Comparison of ENCODE assay signal across 11 cellular contexts in genomic region chr2:25215232-25215631, GRCh38. TPM values are rescaled to one million over a fixed set of nuclear protein-coding genes. Genes with fewer than 3 reads are reported as not detected.
DNase-seq lines count a peak whose midpoint lies in the region; ATAC-seq and TF ChIP-seq lines count a peak whose summit lies in the region.
"Had no signal": no experiment of that assay in that cellular context is flagged by ENCODE, and none has a peak within 500 bp of the region (broad histone marks: within the 10 kb centered on the region; RNA-seq: fewer than 3 reads in every experiment).

No MANE protein-coding gene starts in this region.

- no peak overlapping the region for H2BK5ac ChIP-seq in mesendoderm (ENCODE audit: low read length)

- 56 to 66% methylated on average over 4 to 5 of the region's 5 CpGs for WGBS in body of pancreas, 2 donors
- no CpG with 5 or more reads among the region's 5 CpGs for WGBS in mesendoderm (ENCODE audit: extremely low coverage, insufficient coverage, low lambda C conversion rate)

- no peaks in the 10 kb centered on the region for H3K79me2 ChIP-seq in mesendoderm (ENCODE audit: control insufficient read depth, insufficient read depth, low read length)

- peak overlapping the region; percentile 33 for H4K5ac ChIP-seq in mesendoderm (ENCODE audit: low read length)

- no peaks in the 10 kb centered on the region for H3K9me3 ChIP-seq in body of pancreas

- ATAC-seq in body of pancreas = peak; percentile 8
- ATAC-seq: HCT116 had no signal

- TF ChIP-seq CTCF in body of pancreas (IDR thresholded peaks at IDR 0.05) (no peak), type B pancreatic cell (conservative IDR thresholded peaks at IDR 0.05) (no peak)

- no peak for DNase-seq in activated naive CD4-positive, alpha-beta T cell treated with anti-CD3 and anti-CD28 coated beads for 36 hours
- no peak for DNase-seq in activated naive CD4-positive, alpha-beta T cell (lab: John Stamatoyannopoulos, UW)
- DNase-seq in body of pancreas (no peak), mesendoderm (no peak), type B pancreatic cell (ENCODE audit: extremely low spot score, unreplicated experiment) (no peak), HEK293T (ENCODE audit: extremely low spot score) (no peak), superior temporal gyrus (ENCODE audit: extremely low spot score) (no peak), AG20443 (ENCODE audit: low spot score) (no peak)
- DNase-seq: foreskin melanocyte had no signal

- H3K18ac ChIP-seq in mesendoderm (ENCODE audit: low read length) = no peak overlapping the region

- H3K36me3 ChIP-seq in body of pancreas (replicated peaks in 1 of 2; ENCODE audit: insufficient read depth in 1 of 2, low read depth in 2 of 2) (no peaks in the 10 kb centered on the region), mesendoderm (ENCODE audit: control insufficient read depth, insufficient read depth, low read length) (no peaks in the 10 kb centered on the region)

- peak overlapping the region; percentile 64 for H3K4me2 ChIP-seq in mesendoderm (ENCODE audit: low read length)

- H3K36me3 Mint-ChIP-seq in activated naive CD4-positive, alpha-beta T cell treated with anti-CD3 and anti-CD28 coated beads for 36 hours (ENCODE audit: low read depth) = no peaks in the 10 kb centered on the region
- H3K36me3 Mint-ChIP-seq in type B pancreatic cell = no peaks in the 10 kb centered on the region

- CTCF ChIA-PET in activated naive CD4-positive, alpha-beta T cell treated with anti-CD3 and anti-CD28 coated beads for 36 hours (lab: Charles Lee) = no interaction called here
- CTCF ChIA-PET in HEK293T (lab: Yijun Ruan, JAX) = no interaction called here

- no peak overlapping the region for H2BK15ac ChIP-seq in mesendoderm (replicated peaks; ENCODE audit: low read depth)

- no peak overlapping the region for H3K27ac Mint-ChIP-seq in activated naive CD4-positive, alpha-beta T cell treated with anti-CD3 and anti-CD28 coated beads for 36 hours
- peak overlapping the region; percentile 62 for H3K27ac Mint-ChIP-seq in type B pancreatic cell

- peak overlapping the region in 3 of 4 donors; percentile 70 to 78 (median 71) for H3K27ac ChIP-seq in body of pancreas
- H3K27ac ChIP-seq in mesendoderm (ENCODE audit: low read depth, low read length) = no peak overlapping the region

- intact Hi-C loops in activated naive CD4-positive, alpha-beta T cell treated with anti-CD3 and anti-CD28 coated beads for 36 hours (cut with micrococcal nuclease) = no loop called here
- intact Hi-C loops in body of pancreas (cut with DNase I) = no loop called here

- peak overlapping the region; percentile 60 for H3K4me3 Mint-ChIP-seq in activated naive CD4-positive, alpha-beta T cell treated with anti-CD3 and anti-CD28 coated beads for 36 hours
- H3K4me3 Mint-ChIP-seq in type B pancreatic cell = peak overlapping the region; percentile 76

- peak overlapping the region; percentile 89 for H3K9ac ChIP-seq in mesendoderm (ENCODE audit: low read length)

- peak overlapping the region; percentile 88 for H3K56ac ChIP-seq in mesendoderm (ENCODE audit: low read length)

- H3K9me3 Mint-ChIP-seq in activated naive CD4-positive, alpha-beta T cell treated with anti-CD3 and anti-CD28 coated beads for 36 hours = no peaks in the 10 kb centered on the region
- H3K9me3 Mint-ChIP-seq in type B pancreatic cell = no peaks in the 10 kb centered on the region

- H3K27me3 ChIP-seq in body of pancreas (no peaks in the 10 kb centered on the region), mesendoderm (ENCODE audit: insufficient read depth, low read length, poor library complexity) (no peaks in the 10 kb centered on the region)

- no peaks in the 10 kb centered on the region for H3K27me3 Mint-ChIP-seq in activated naive CD4-positive, alpha-beta T cell treated with anti-CD3 and anti-CD28 coated beads for 36 hours (ENCODE audit: low read depth)
- no peaks in the 10 kb centered on the region for H3K27me3 Mint-ChIP-seq in type B pancreatic cell

- H3K4me1 ChIP-seq in body of pancreas = peaks cover 3% of the 10 kb centered on the region
- H3K4me1 ChIP-seq in mesendoderm (ENCODE audit: control insufficient read depth, low read depth, low read length) = no peaks in the 10 kb centered on the region

- no peak overlapping the region for H4K8ac ChIP-seq in mesendoderm (ENCODE audit: low read depth, low read length)

- H3K4me3 ChIP-seq in body of pancreas = no peak overlapping the region
- H3K4me3 ChIP-seq in mesendoderm (ENCODE audit: low read length) = peak overlapping the region; percentile 58

- H3K4ac ChIP-seq in mesendoderm (ENCODE audit: low read depth, low read length) = no peak overlapping the region

- POLR2A ChIA-PET in HEK293T (lab: Yijun Ruan, JAX) = no interaction called here

- no peak overlapping the region for H2BK120ac ChIP-seq in mesendoderm (ENCODE audit: low read depth, low read length)

- H3K23ac ChIP-seq in mesendoderm (ENCODE audit: low read length) = peak overlapping the region; percentile 24

- no peak for TF ChIP-seq POLR2A in body of pancreas (IDR thresholded peaks at IDR 0.05)

- peaks cover 13% of the 10 kb centered on the region for H3K4me1 Mint-ChIP-seq in activated naive CD4-positive, alpha-beta T cell treated with anti-CD3 and anti-CD28 coated beads for 36 hours (ENCODE audit: low read depth)
- peaks cover 22% of the 10 kb centered on the region for H3K4me1 Mint-ChIP-seq in type B pancreatic cell (ENCODE audit: unreplicated experiment)

- peak overlapping the region; percentile 72 for H2AK5ac ChIP-seq in mesendoderm (ENCODE audit: low read length)

- H3K79me1 ChIP-seq in mesendoderm (ENCODE audit: low read length) = no peaks in the 10 kb centered on the region

TF ChIP-seq in HEK293T, 16 proteins besides CTCF, POLR2A, EP300 and RAD21:
- TF ChIP-seq L3MBTL2 (conservative IDR thresholded peaks at IDR 0.05) = no peak
- no peak for TF ChIP-seq FOXM1 (IDR thresholded peaks at IDR 0.05; ENCODE audit: borderline replicate concordance)
- no peak for TF ChIP-seq HDGF (IDR thresholded peaks at IDR 0.05; ENCODE audit: borderline replicate concordance)
- no peak for TF ChIP-seq ARNT (IDR thresholded peaks at IDR 0.05)
- TF ChIP-seq NFRKB (IDR thresholded peaks at IDR 0.05) = no peak
- TF ChIP-seq BHLHE40 (IDR thresholded peaks at IDR 0.05; ENCODE audit: borderline replicate concordance) = no peak
- TF ChIP-seq, protein P1, sequence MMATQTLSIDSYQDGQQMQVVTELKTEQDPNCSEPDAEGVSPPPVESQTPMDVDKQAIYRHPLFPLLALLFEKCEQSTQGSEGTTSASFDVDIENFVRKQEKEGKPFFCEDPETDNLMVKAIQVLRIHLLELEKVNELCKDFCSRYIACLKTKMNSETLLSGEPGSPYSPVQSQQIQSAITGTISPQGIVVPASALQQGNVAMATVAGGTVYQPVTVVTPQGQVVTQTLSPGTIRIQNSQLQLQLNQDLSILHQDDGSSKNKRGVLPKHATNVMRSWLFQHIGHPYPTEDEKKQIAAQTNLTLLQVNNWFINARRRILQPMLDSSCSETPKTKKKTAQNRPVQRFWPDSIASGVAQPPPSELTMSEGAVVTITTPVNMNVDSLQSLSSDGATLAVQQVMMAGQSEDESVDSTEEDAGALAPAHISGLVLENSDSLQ (IDR thresholded peaks at IDR 0.05) = no peak
- TF ChIP-seq ELF4 (IDR thresholded peaks at IDR 0.05) = no peak

RNA-seq across cellular contexts. Expression of gene POMC, which starts 46.9 kb away (rescaled TPM):
- 1 to 10 TPM; 4.6 to 4.8 TPM for total RNA-seq in activated naive CD4-positive, alpha-beta T cell treated with anti-CD3 and anti-CD28 coated beads for 36 hours
- 10 to 100 TPM in 1 of 2 donors, 1 to 10 TPM in 1; 2.9 to 92.0 TPM for total RNA-seq in body of pancreas
- 3.3 TPM for polyA plus RNA-seq in mesendoderm (2013, experiment 1 of 2)
- polyA plus RNA-seq in mesendoderm (2013, experiment 2 of 2) = 3.1 TPM
- total RNA-seq in type B pancreatic cell (ENCODE audit: low replicate concordance) = 0.87 and 1.5 TPM in 2 replicates
- total RNA-seq: myocyte had no signal
